1 cellular context compared by ENCODE assay signal in the genomic region with DNA sequence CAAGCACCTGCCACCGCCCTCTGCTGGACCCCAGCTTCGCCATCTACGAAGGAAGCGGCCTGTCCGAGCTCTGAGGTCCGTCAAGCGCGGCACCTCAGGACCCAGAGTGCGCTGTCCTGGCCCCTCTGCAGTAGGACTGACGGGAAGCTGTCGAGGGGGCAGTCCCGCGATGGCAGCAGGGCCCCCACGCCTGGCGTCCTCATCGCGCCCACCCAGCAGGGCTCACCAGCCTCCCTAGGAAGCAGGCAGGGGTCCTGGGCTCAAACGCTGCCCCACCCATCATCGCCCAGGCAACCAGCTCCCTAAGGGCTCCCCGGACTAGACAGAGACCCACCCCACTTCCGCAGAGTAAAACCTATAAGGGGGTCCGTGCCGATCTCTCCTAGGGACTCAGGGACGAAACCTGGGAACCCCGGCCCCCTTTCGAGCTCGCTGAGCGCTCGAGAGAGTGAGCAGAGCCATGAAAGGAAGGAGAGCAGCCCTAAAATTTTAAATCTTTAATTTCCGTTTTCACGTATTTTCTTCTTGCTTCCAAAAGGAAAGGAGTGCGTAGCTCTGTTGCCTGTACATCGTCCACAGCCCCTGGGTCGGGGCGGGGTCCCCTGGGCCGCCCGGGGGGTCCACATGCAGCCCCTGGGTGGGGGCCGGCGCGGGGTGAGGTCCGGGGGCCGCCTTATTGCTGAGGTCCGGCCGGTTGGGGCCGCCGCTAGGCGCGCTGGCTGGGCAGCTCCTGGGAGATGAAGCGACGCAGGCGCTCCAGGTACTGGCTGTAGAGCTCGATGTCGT.
TF ChIP-seq lines count a peak whose summit lies in the region.
"Not testable (repeated sequence)": the region's sequence is repeated elsewhere in the genome, so short reads cannot be mapped to it uniquely, and the experiment has no call there.

No MANE protein-coding gene starts in this region.

TF ChIP-seq in HepG2, 621 proteins besides CTCF, POLR2A, EP300 and RAD21:
- not testable (repeated sequence) for TF ChIP-seq ZBTB40 (IDR thresholded peaks at IDR 0.05)
- TF ChIP-seq ZBTB40 (CRISPR knock-in tag; IDR thresholded peaks at IDR 0.05) (0 out of 2 replicates have a peak, but pooled peaks have one; percentile 2), DZIP1 (CRISPR knock-in tag; IDR thresholded peaks at IDR 0.05) (peak; percentile 20; the same call in 1 of the 2 replicates), ZNF558 (CRISPR knock-in tag; IDR thresholded peaks at IDR 0.05; ENCODE audit: borderline replicate concordance) (0 out of 2 replicates have a peak, but pooled peaks have one; percentile 36), ZNF563 (CRISPR knock-in tag; IDR thresholded peaks at IDR 0.05) (0 out of 2 replicates have a peak, but pooled peaks have one; percentile 7), PHF20 (CRISPR knock-in tag; IDR thresholded peaks at IDR 0.05) (peak; percentile 3; the same call in 1 of the 2 replicates), MTERF4 (CRISPR knock-in tag; IDR thresholded peaks at IDR 0.05) (peak; percentile 26; the same call in 1 of the 2 replicates)
- TF ChIP-seq, protein P1, sequence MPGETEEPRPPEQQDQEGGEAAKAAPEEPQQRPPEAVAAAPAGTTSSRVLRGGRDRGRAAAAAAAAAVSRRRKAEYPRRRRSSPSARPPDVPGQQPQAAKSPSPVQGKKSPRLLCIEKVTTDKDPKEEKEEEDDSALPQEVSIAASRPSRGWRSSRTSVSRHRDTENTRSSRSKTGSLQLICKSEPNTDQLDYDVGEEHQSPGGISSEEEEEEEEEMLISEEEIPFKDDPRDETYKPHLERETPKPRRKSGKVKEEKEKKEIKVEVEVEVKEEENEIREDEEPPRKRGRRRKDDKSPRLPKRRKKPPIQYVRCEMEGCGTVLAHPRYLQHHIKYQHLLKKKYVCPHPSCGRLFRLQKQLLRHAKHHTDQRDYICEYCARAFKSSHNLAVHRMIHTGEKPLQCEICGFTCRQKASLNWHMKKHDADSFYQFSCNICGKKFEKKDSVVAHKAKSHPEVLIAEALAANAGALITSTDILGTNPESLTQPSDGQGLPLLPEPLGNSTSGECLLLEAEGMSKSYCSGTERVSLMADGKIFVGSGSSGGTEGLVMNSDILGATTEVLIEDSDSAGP (CRISPR knock-in tag; IDR thresholded peaks at IDR 0.05; ENCODE audit: borderline replicate concordance), result peak; percentile 99; the same call in 1 of the 2 replicates
